Comparison of ENCODE assay signal across 15 cellular contexts in the genomic region with DNA sequence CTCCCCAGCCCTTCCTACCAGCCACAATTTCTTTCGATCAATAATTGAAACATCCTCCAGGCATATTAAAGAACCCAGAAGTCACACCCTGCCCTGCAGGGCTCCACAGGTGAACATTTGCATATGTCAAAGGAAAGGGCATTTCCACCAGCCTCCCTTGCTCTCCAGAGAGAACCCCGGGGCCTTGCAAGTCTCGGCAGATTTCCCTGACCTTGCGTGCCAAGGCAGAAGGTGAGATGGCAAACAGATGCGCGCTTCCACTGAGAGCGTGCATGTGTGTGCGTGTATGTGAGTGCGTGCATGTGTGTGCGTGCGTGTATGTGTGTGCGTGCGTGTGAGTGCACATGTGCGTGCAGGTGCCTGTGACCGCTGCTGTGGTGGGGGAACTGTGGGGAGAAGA.
DNase-seq lines count a peak whose midpoint lies in the region; FAIRE-seq and TF ChIP-seq lines count a peak whose summit lies in the region.
"Had no signal": no experiment of that assay in that cellular context is flagged by ENCODE, and none has a peak within 500 bp of the region (broad histone marks: within the 10 kb centered on the region; RNA-seq: fewer than 3 reads in every experiment).

No MANE protein-coding gene starts in this region.

- dilution Hi-C loops in mammary epithelial cell (cut with HindIII; ENCODE audit: low sequenced_read_pairs) (no loop called here), keratinocyte (cut with MboI; ENCODE audit: extremely low pct_ligation_motif_present, low sequenced_read_pairs) (no loop called here)

- H3K4me1 Mint-ChIP-seq in MCF 10A (ENCODE audit: insufficient read depth, unreplicated experiment), result peaks cover 5% of the 10 kb centered on the region

- H3K36me3 ChIP-seq in breast epithelium (no peaks in the 10 kb centered on the region), mammary epithelial cell (ENCODE audit: insufficient read depth, low read length) (no peaks in the 10 kb centered on the region), keratinocyte (ENCODE audit: control insufficient read depth in 2 of 2, extremely low read depth in 1 of 2, insufficient read depth in 2 of 2, low read length in 2 of 2) (no peaks in the 10 kb centered on the region)
- H3K36me3 ChIP-seq: BE2C had no signal

- TF ChIP-seq CTCF in MCF 10A (IDR thresholded peaks at IDR 0.05; ENCODE audit: unreplicated experiment) (no peak), breast epithelium (IDR thresholded peaks at IDR 0.05) (no peak), mammary epithelial cell (conservative IDR thresholded peaks at IDR 0.05 in 1 of 2, IDR thresholded peaks at IDR 0.05 in 1 of 2; ENCODE audit: extremely low read depth in 1 of 2, insufficient read depth in 1 of 2, low read depth in 1 of 2, low read length in 2 of 2) (no peak), keratinocyte (optimal IDR thresholded peaks at IDR 0.05 in 1 of 3, IDR thresholded peaks at IDR 0.05 in 1 of 3, conservative IDR thresholded peaks at IDR 0.05 in 1 of 3; ENCODE audit: extremely low read depth in 1 of 3, insufficient read depth in 2 of 3, low read length in 3 of 3) (no peak)

- H3K9me3 Mint-ChIP-seq in MCF 10A (ENCODE audit: unreplicated experiment), result no peaks in the 10 kb centered on the region
- H3K9me3 Mint-ChIP-seq: CD4-positive, alpha-beta T cell had no signal

- DNase-seq in MCF 10A (ENCODE audit: unreplicated experiment) (peak; percentile 23), breast epithelium (ENCODE audit: low spot score in 2 of 2) (no peak), mammary epithelial cell (peak; percentile 75), keratinocyte (ENCODE audit: low read depth, low spot score) (peak; percentile 49), GM03348 (ENCODE audit: low spot score) (no peak), HPDE6-E6E7 (ENCODE audit: extremely low spot score) (no peak)
- DNase-seq in stimulated activated CD4-positive, alpha-beta T cell treated with anti-CD3 and anti-CD28 coated beads, Interleukin-4, amount 100 ng/mL, for 1 hour, result no peak
- DNase-seq in stimulated activated CD4-positive, alpha-beta T cell treated with anti-CD3 and anti-CD28 coated beads, Interleukin-4, amount 100 ng/mL, for 4 hours, result no peak
- DNase-seq: 8988T; BE2C; CD4-positive, alpha-beta T cell; Karpas-422; NCI-H1105; NCI-H187; PC-3 had no signal

- POLR2A ChIA-PET in MCF 10A (lab: Yijun Ruan, JAX), result interaction anchor here (0.7 kb wide), 1 partner anchor 152 kb away, joined by 3 read pairs; no protein-coding TSS in a partner anchor

- BruUV-seq in MCF 10A (replicated peaks; lab: Mats Ljungman, UMichigan) (no TSS peak), mammary epithelial cell (replicated peaks; lab: Mats Ljungman, UMichigan) (no TSS peak)

- no peaks in the 10 kb centered on the region for H3K4me1 ChIP-seq in breast epithelium
- peaks cover 11% of the 10 kb centered on the region for H3K4me1 ChIP-seq in mammary epithelial cell (ENCODE audit: insufficient read depth, low read length)
- H3K4me1 ChIP-seq in keratinocyte (ENCODE audit: control insufficient read depth, extremely low read depth, insufficient read depth, low read length), result peaks cover 12% of the 10 kb centered on the region
- H3K4me1 ChIP-seq: BE2C had no signal

- H3K27me3 Mint-ChIP-seq in MCF 10A (ENCODE audit: insufficient read depth, unreplicated experiment), result no peaks in the 10 kb centered on the region

- in situ Hi-C loops in mammary epithelial cell (cut with MboI; ENCODE audit: low sequenced_read_pairs in 2 of 2), result no loop called here

- H3K27me3 ChIP-seq in breast epithelium, result no peaks in the 10 kb centered on the region
- H3K27me3 ChIP-seq in mammary epithelial cell (ENCODE audit: insufficient read depth, low read length), result no peaks in the 10 kb centered on the region
- H3K27me3 ChIP-seq in keratinocyte (ENCODE audit: control insufficient read depth, extremely low read depth, insufficient read depth, low read length), result no peaks in the 10 kb centered on the region
- H3K27me3 ChIP-seq: BE2C had no signal

- WGBS in mammary epithelial cell (ENCODE audit: low coverage, missing lambda C conversion rate), result 2% methylated on average over 15 of the region's 15 CpGs

- no peaks in the 10 kb centered on the region for H3K9me1 ChIP-seq in keratinocyte (ENCODE audit: control insufficient read depth, extremely low read depth, insufficient read depth, low read length)

- H4K20me1 ChIP-seq in mammary epithelial cell (ENCODE audit: insufficient read depth, low read length) (no peaks in the 10 kb centered on the region), keratinocyte (ENCODE audit: control insufficient read depth, extremely low read depth, insufficient read depth, low read length) (no peaks in the 10 kb centered on the region)

- peak; percentile 78 for FAIRE-seq in keratinocyte (lab: Jason Lieb, UNC)

- no peak overlapping the region for H3K9ac ChIP-seq in mammary epithelial cell (ENCODE audit: insufficient read depth, low read length)
- H3K9ac ChIP-seq in keratinocyte (ENCODE audit: control insufficient read depth, extremely low read depth, insufficient read depth, low read length), result peak overlapping the region; percentile 19

- peak overlapping the region; percentile 24 for H2AFZ ChIP-seq in mammary epithelial cell (ENCODE audit: low read depth, low read length)
- H2AFZ ChIP-seq in keratinocyte (ENCODE audit: control insufficient read depth, low read length), result peak overlapping the region; percentile 49

- no peak for TF ChIP-seq POLR2A in breast epithelium (IDR thresholded peaks at IDR 0.05)

- H3K36me3 Mint-ChIP-seq in MCF 10A (ENCODE audit: insufficient read depth, unreplicated experiment), result no peaks in the 10 kb centered on the region

- H3K4me2 ChIP-seq in mammary epithelial cell (ENCODE audit: insufficient read depth, low read depth, low read length) (peak overlapping the region; percentile 59), keratinocyte (ENCODE audit: control insufficient read depth, extremely low read depth, insufficient read depth, low read depth, low read length) (peak overlapping the region; percentile 80)

- H3K79me2 ChIP-seq in mammary epithelial cell (ENCODE audit: insufficient read depth, low read length) (no peaks in the 10 kb centered on the region), keratinocyte (ENCODE audit: control insufficient read depth, insufficient read depth, low read length) (no peaks in the 10 kb centered on the region)

- intact Hi-C loops in MCF 10A (cut with micrococcal nuclease), result no loop called here
- intact Hi-C loops in breast epithelium (cut with DNase I; ENCODE audit: low total_unique reads), result no loop called here
- intact Hi-C loops in mammary epithelial cell (cut with micrococcal nuclease), result no loop called here

- CTCF ChIA-PET in MCF 10A (lab: Yijun Ruan, JAX) (interaction anchor here (0.6 to 1.7 kb wide), 2 partner anchors 14 to 18 kb away, joined by 4 to 6 read pairs; no protein-coding TSS in a partner anchor), mammary epithelial cell (lab: Charles Lee; ENCODE audit: low non-redundant PET) (no interaction called here)

- no peak overlapping the region for H3K27ac ChIP-seq in breast epithelium
- no peak overlapping the region for H3K27ac ChIP-seq in mammary epithelial cell (ENCODE audit: insufficient read depth, low read depth, low read length)
- no peak overlapping the region for H3K27ac ChIP-seq in keratinocyte (ENCODE audit: control insufficient read depth, insufficient read depth, low read length)

- H3K27ac Mint-ChIP-seq in MCF 10A (ENCODE audit: low read depth, unreplicated experiment), result no peak overlapping the region
- H3K27ac Mint-ChIP-seq: CD4-positive, alpha-beta T cell had no signal

- H3K9me3 ChIP-seq in breast epithelium, result no peaks in the 10 kb centered on the region
- H3K9me3 ChIP-seq in mammary epithelial cell (replicated peaks; ENCODE audit: insufficient read depth, low read length), result no peaks in the 10 kb centered on the region
- H3K9me3 ChIP-seq in keratinocyte (ENCODE audit: control insufficient read depth, low read depth, low read length), result no peaks in the 10 kb centered on the region
- H3K9me3 ChIP-seq: BE2C had no signal

- no peak overlapping the region for H3K4me3 Mint-ChIP-seq in MCF 10A (ENCODE audit: unreplicated experiment)
- H3K4me3 Mint-ChIP-seq: CD4-positive, alpha-beta T cell had no signal

- no peak overlapping the region for H3K4me3 ChIP-seq in breast epithelium
- H3K4me3 ChIP-seq in mammary epithelial cell (replicated peaks in 1 of 3; ENCODE audit: insufficient read depth in 1 of 3, low read depth in 2 of 3, low read length in 3 of 3), result no peak overlapping the region
- peak overlapping the region in 2 of 3 experiments; percentile 18 to 28 for H3K4me3 ChIP-seq in keratinocyte (ENCODE audit: control insufficient read depth in 2 of 3, extremely low read depth in 1 of 3, insufficient read depth in 2 of 3, low read depth in 1 of 3, low read length in 3 of 3)

Comparison
In these comparisons a context has a peak if more than half of its experiments do, and no peak if none do; other contexts are left out.
1. DNase-seq: peak in MCF 10A (single experiment), mammary epithelial cell (single experiment) and keratinocyte (single experiment); none in breast epithelium (0 of 2), stimulated activated CD4-positive, alpha-beta T cell treated with anti-CD3 and anti-CD28 coated beads, Interleukin-4, amount 100 ng/mL, for 1 hour (single experiment), stimulated activated CD4-positive, alpha-beta T cell treated with anti-CD3 and anti-CD28 coated beads, Interleukin-4, amount 100 ng/mL, for 4 hours (0 of 2), GM03348 (single experiment) and HPDE6-E6E7 (single experiment).
2. H3K4me3 ChIP-seq: peak in keratinocyte (2 of 3); none in breast epithelium (0 of 3) and mammary epithelial cell (0 of 3).